ENCODE assay signal across 7 cellular contexts in genomic region chr13:40666905-40667621, GRCh38. TPM values are rescaled to one million over a fixed set of nuclear protein-coding genes. Genes with fewer than 3 reads are reported as not detected.
A peak's percentile ranks its signal among the peaks of the same experiment; 100 is the strongest.
DNase-seq lines count a peak whose midpoint lies in the region; ATAC-seq and TF ChIP-seq lines count a peak whose summit lies in the region.

No MANE protein-coding gene starts in this region.

- no TSS peak for BruUV-seq in HCT116 (replicated peaks; lab: Mats Ljungman, UMichigan)
- no TSS peak for BruUV-seq in PC-3 (replicated peaks; lab: Mats Ljungman, UMichigan)

- RAD21 ChIA-PET in HCT116 (lab: Charles Lee; ENCODE audit: low non-redundant PET in 1 of 2, low total read pairs in 2 of 2, uncharacterized antibody in 2 of 2, unreplicated experiment in 2 of 2), result no interaction called here

- H3K36me3 ChIP-seq in HCT116 (ENCODE audit: control insufficient read depth in 1 of 2, insufficient read depth in 2 of 2, low read length in 2 of 2) (no peaks in the 10 kb centered on the region), PC-3 (ENCODE audit: low read depth, low read length) (no peaks in the 10 kb centered on the region), ascending aorta (no peaks in the 10 kb centered on the region), iPS DF 6.9 (ENCODE audit: control insufficient read depth, insufficient read depth, low read length) (no peaks in the 10 kb centered on the region)

- TF ChIP-seq POLR2A in HCT116 (IDR thresholded peaks at IDR 0.05; ENCODE audit: borderline replicate concordance, extremely low read depth, insufficient read depth, insufficient read length), result no peak

- H3K79me2 ChIP-seq in HCT116 (ENCODE audit: insufficient read depth, low read length) (peaks cover 17% of the 10 kb centered on the region), PC-3 (ENCODE audit: low read length) (peaks cover 31% of the 10 kb centered on the region)

- DNase-seq in GM03348 (ENCODE audit: low spot score) (peak; percentile 84), HCT116 (ENCODE audit: low read depth, low spot score) (no peak), PC-3 (peak; percentile 16), ascending aorta (ENCODE audit: low spot score in 2 of 2) (peak in 1 of 2 donors; percentile 79), iPS DF 6.9 (ENCODE audit: low read depth, low spot score) (no peak), sciatic nerve (ENCODE audit: low spot score) (peak; percentile 79)

- H3K9ac ChIP-seq in HCT116 (ENCODE audit: low read length), result peak overlapping the region; percentile 52
- H3K9ac ChIP-seq in PC-3 (ENCODE audit: low read length), result peak overlapping the region; percentile 45

- TF ChIP-seq CTCF in HCT116 (IDR thresholded peaks at IDR 0.05 in 2 of 3, conservative IDR thresholded peaks at IDR 0.05 in 1 of 3; ENCODE audit: borderline replicate concordance in 1 of 3, insufficient read depth in 1 of 3, low read depth in 2 of 3, low read length in 2 of 3), result no peak
- TF ChIP-seq CTCF in PC-3 (conservative IDR thresholded peaks at IDR 0.05; ENCODE audit: low read depth, low read length), result no peak
- TF ChIP-seq CTCF in ascending aorta (IDR thresholded peaks at IDR 0.05), result no peak

- H3K4me3 ChIP-seq in HCT116 (replicated peaks in 1 of 2; ENCODE audit: low read depth in 1 of 2, low read length in 2 of 2) (peak overlapping the region; percentile 53 to 91), PC-3 (ENCODE audit: low read length) (peak overlapping the region; percentile 76), ascending aorta (peak overlapping the region; percentile 74 to 79), iPS DF 6.9 (ENCODE audit: low read length) (peak overlapping the region; percentile 88)

- H3K27me3 ChIP-seq in HCT116 (ENCODE audit: insufficient read depth, low read length), result no peaks in the 10 kb centered on the region
- H3K27me3 ChIP-seq in PC-3 (ENCODE audit: low read length), result no peaks in the 10 kb centered on the region
- H3K27me3 ChIP-seq in ascending aorta, result no peaks in the 10 kb centered on the region
- H3K27me3 ChIP-seq in iPS DF 6.9 (ENCODE audit: control insufficient read depth, insufficient read depth, low read length), result no peaks in the 10 kb centered on the region

- H3K9me2 ChIP-seq in HCT116 (ENCODE audit: insufficient read depth), result no peaks in the 10 kb centered on the region
- H3K9me2 ChIP-seq in PC-3 (replicated peaks; ENCODE audit: low read length), result no peaks in the 10 kb centered on the region

- intact Hi-C loops in HCT116 (cut with micrococcal nuclease), result loop anchor here (2.0 to 5.0 kb wide), 2 partner anchors 125 to 260 kb away; no protein-coding TSS in a partner anchor
- intact Hi-C loops in PC-3 (cut with micrococcal nuclease), result loop anchor here (10.0 kb wide), 2 partner anchors 322 to 392 kb away; no protein-coding TSS in a partner anchor
- intact Hi-C loops in ascending aorta (cut with DNase I), result loop anchor here (1.0 to 10.0 kb wide), 7 partner anchors 395 to 1378 kb away; partner anchors contain the start of genes DGKH and WBP4
- intact Hi-C loops in sciatic nerve (cut with DNase I), result loop anchor here (10.0 kb wide), 2 partner anchors 182 to 262 kb away; no protein-coding TSS in a partner anchor

- WGBS in iPS DF 6.9 (ENCODE audit: insufficient coverage, insufficient read length), result no CpG with 5 or more reads among the region's 67 CpGs

- no peaks in the 10 kb centered on the region for H3K9me3 ChIP-seq in HCT116 (ENCODE audit: control insufficient read depth in 1 of 2, insufficient read depth in 1 of 2, low read depth in 1 of 2, low read length in 2 of 2)
- H3K9me3 ChIP-seq in PC-3 (ENCODE audit: low read length), result no peaks in the 10 kb centered on the region
- no peaks in the 10 kb centered on the region for H3K9me3 ChIP-seq in ascending aorta
- H3K9me3 ChIP-seq in iPS DF 6.9 (ENCODE audit: control insufficient read depth, insufficient read depth, low read length), result no peaks in the 10 kb centered on the region

- H3K27ac ChIP-seq in HCT116 (ENCODE audit: low read depth, low read length), result no peak overlapping the region; the same call in 1 of the 2 replicates
- H3K27ac ChIP-seq in PC-3 (ENCODE audit: low read length), result no peak overlapping the region
- peak overlapping the region; percentile 96 to 100 for H3K27ac ChIP-seq in ascending aorta
- no peak overlapping the region for H3K27ac ChIP-seq in iPS DF 6.9 (ENCODE audit: low read length)

- H3K4me1 ChIP-seq in HCT116 (ENCODE audit: control insufficient read depth in 1 of 2, insufficient read depth in 2 of 2, low read length in 2 of 2), result peaks cover 13 to 32% of the 10 kb centered on the region in 2 experiments
- peaks cover 18% of the 10 kb centered on the region for H3K4me1 ChIP-seq in PC-3 (ENCODE audit: insufficient read depth, low read length)
- H3K4me1 ChIP-seq in ascending aorta, result peaks cover 0 to 11% of the 10 kb centered on the region in 2 donors
- H3K4me1 ChIP-seq in iPS DF 6.9 (ENCODE audit: control insufficient read depth, insufficient read depth, low read length), result peaks cover 3% of the 10 kb centered on the region; the same call in 1 of the 2 replicates

- peak overlapping the region; percentile 46 for H2AFZ ChIP-seq in HCT116 (ENCODE audit: low read depth, low read length, poor library complexity, severe bottlenecking)
- H2AFZ ChIP-seq in PC-3 (ENCODE audit: low read length), result peak overlapping the region; percentile 91

- ATAC-seq in HCT116 (peak; percentile 29), PC-3 (peak; percentile 28), sciatic nerve (peak; percentile 57), GM18873 (IDR thresholded peaks at IDR 0.05; ENCODE audit: low FRiP score, unreplicated experiment) (no peak)

- no peak for TF ChIP-seq RAD21 in HCT116 (IDR thresholded peaks at IDR 0.05; ENCODE audit: low read depth)

- H4K20me1 ChIP-seq in HCT116 (ENCODE audit: insufficient read depth) (no peaks in the 10 kb centered on the region), PC-3 (ENCODE audit: low read length) (0 out of 2 replicates have a peak, but pooled peaks cover 5% of the 10 kb centered on the region)

- H3K4me2 ChIP-seq in HCT116 (ENCODE audit: low read length) (peak overlapping the region; percentile 100), PC-3 (ENCODE audit: low read length) (peak overlapping the region; percentile 95)

- POLR2A ChIA-PET in HCT116 (lab: Charles Lee) (no interaction called here), PC-3 (lab: Charles Lee; ENCODE audit: unreplicated experiment) (no interaction called here)

- peaks cover 3% of the 10 kb centered on the region for H3F3A ChIP-seq in PC-3 (ENCODE audit: low read length, unreplicated experiment)

- CTCF ChIA-PET in HCT116 (lab: Charles Lee) (no interaction called here), PC-3 (lab: Charles Lee) (no interaction called here)

TF ChIP-seq in HCT116, 20 proteins besides CTCF, POLR2A, EP300 and RAD21:
- TF ChIP-seq YY1 (IDR thresholded peaks at IDR 0.05; ENCODE audit: extremely low read depth, insufficient replicate concordance, low read depth, low read length) (no peak), MAX (IDR thresholded peaks at IDR 0.05) (no peak), EZH2phosphoT487 (IDR thresholded peaks at IDR 0.05; ENCODE audit: borderline replicate concordance) (no peak), EZH2 (IDR thresholded peaks at IDR 0.05) (no peak)

RNA-seq across cellular contexts. Expression of gene FOXO1, which starts 0.6 kb away (rescaled TPM):
- total RNA-seq in HCT116 (2021; ENCODE audit: unreplicated experiment) (12.2 TPM), PC-3 (2014; rRNA removed) (2.7 and 3.5 TPM in 2 replicates), ascending aorta (65.1 TPM), sciatic nerve (57.5 TPM)
- polyA plus RNA-seq in HCT116 (2012), result 3.5 and 3.8 TPM in 2 replicates

Comparison
In these comparisons a context has a peak if more than half of its experiments do, and no peak if none do; other contexts are left out.
1. DNase-seq: peak in GM03348 (single experiment), PC-3 (single experiment) and sciatic nerve (single experiment); none in HCT116 (single experiment) and iPS DF 6.9 (single experiment).
2. H3K27ac ChIP-seq: peak in ascending aorta (2 of 2); none in HCT116 (single experiment), PC-3 (single experiment) and iPS DF 6.9 (single experiment).
3. Peak in every context shown above with its lines, with median percentiles within 50 percentile points of each other: H3K4me3 ChIP-seq.